9 cellular contexts compared by ENCODE assay signal in the genomic region with DNA sequence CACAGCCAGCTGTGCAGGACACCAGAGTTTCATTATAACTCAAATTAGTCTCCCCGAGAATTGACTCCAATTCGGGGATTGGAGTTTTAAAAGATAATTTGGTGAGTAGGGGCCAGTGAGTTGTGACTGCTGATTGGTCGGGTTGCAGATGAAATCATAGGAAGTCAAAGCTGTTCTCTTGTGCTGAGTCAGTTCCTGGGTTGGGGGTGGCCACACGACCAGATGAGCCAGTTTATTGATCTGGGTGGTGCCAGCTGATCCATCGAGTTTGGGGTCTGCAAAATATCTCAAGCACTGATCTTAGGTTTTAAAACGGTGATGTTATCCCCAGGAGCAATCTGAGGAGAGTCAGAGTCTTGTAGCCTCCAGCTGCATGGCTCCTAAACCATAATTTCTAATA.
"Had no signal": no experiment of that assay in that cellular context is flagged by ENCODE, and none has a peak within 500 bp of the region (broad histone marks: within the 10 kb centered on the region; RNA-seq: fewer than 3 reads in every experiment).

No MANE protein-coding gene starts in this region.

- H3K4me3 ChIP-seq: dorsolateral prefrontal cortex, left lung, ovary had no signal

- H3K27ac ChIP-seq: dorsolateral prefrontal cortex, left lung, ovary had no signal

- H3K36me3 ChIP-seq: left lung, ovary had no signal

- H3K9me3 Mint-ChIP-seq: activated naive CD8-positive, alpha-beta T cell treated with anti-CD3 and anti-CD28 coated beads, Interleukin-2, amount 10 ng/mL, durations not matched to agents 7 days and 5 days; memory B cell had no signal

- H3K27ac Mint-ChIP-seq: activated naive CD8-positive, alpha-beta T cell treated with anti-CD3 and anti-CD28 coated beads, Interleukin-2, amount 10 ng/mL, durations not matched to agents 7 days and 5 days; memory B cell had no signal

- ATAC-seq: activated CD4-positive, CD25-positive, alpha-beta regulatory T cell treated with anti-CD3 and anti-CD28 coated beads, Interleukin-2, amount 50 U/mL, for 24 hours had no signal

- H3K9me3 ChIP-seq: left lung, ovary had no signal

- H3K36me3 Mint-ChIP-seq: activated naive CD8-positive, alpha-beta T cell treated with anti-CD3 and anti-CD28 coated beads, Interleukin-2, amount 10 ng/mL, durations not matched to agents 7 days and 5 days; memory B cell had no signal

- DNase-seq: activated gamma-delta T cell; activated naive CD8-positive, alpha-beta T cell treated with anti-CD3 and anti-CD28 coated beads, Interleukin-2, amount 10 ng/mL, durations not matched to agents 7 days and 5 days; activated T-cell treated with anti-CD3 and anti-CD28 coated beads, Interleukin-2, amount 50 U/mL, for 1 hour; dorsolateral prefrontal cortex; left lung; stimulated activated naive CD4-positive, alpha-beta T cell treated with Interleukin-2 at 50 U/mL for 16 hours had no signal

- H3K27me3 ChIP-seq: left lung, ovary had no signal

- H3K4me1 ChIP-seq: left lung had no signal

- H3K4me3 Mint-ChIP-seq: activated naive CD8-positive, alpha-beta T cell treated with anti-CD3 and anti-CD28 coated beads, Interleukin-2, amount 10 ng/mL, durations not matched to agents 7 days and 5 days; memory B cell had no signal

- H3K4me1 Mint-ChIP-seq: activated naive CD8-positive, alpha-beta T cell treated with anti-CD3 and anti-CD28 coated beads, Interleukin-2, amount 10 ng/mL, durations not matched to agents 7 days and 5 days had no signal
